ENCODE assay signal across 8 cellular contexts in the genomic region with DNA sequence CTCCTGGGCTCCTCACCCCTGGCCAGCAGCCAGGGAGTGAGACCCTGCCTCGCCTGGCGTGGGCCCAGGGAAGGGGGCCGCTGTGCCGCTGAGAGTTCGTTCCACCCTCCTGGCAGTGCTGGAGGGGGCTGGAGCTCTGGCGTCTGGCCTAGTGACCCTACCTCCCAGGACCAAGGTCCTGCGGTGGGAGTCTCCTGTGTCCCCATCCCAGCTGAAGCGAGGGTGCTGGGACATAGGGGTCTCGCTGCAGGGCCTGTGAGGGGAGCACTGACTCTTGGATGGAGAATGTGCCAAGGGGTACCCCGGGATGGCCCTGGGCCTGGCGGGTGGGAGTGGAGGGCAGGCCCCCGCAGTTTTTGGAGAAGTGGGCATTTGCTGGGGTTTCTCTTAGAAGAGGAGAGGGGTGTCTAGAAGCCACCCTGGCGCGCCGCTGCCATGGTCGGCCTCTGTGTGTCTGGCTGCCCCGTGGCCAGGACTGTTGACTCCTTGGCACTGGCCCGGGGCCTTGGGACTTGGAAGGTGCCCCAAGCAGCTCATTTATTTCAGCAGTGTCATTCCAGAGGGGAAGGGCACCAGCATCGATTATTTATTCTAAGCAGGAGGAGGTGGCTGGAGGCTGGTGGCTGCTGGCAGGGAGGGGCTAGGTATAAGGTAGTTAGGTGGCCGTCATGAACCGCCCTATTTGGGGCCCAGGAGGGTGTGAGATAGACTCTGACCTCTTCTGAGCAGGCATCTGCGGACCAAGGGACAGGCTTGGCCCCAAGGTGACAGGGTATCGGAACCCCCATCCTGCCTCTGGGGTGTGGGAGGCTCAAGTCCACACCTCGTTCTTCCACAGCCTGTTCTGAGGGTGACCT. TPM values are rescaled to one million over a fixed set of nuclear protein-coding genes. Genes with fewer than 3 reads are reported as not detected.
A peak's percentile ranks its signal among the peaks of the same experiment; 100 is the strongest.
DNase-seq lines count a peak whose midpoint lies in the region; ATAC-seq and TF ChIP-seq lines count a peak whose summit lies in the region.

No MANE protein-coding gene starts in this region.

- no peaks in the 10 kb centered on the region for H3K9me2 ChIP-seq in GM23248 (ENCODE audit: insufficient read depth)

- H3K79me2 ChIP-seq in GM23248 (ENCODE audit: insufficient read depth), result peaks cover 9% of the 10 kb centered on the region

- no peaks in the 10 kb centered on the region for H3K9me3 ChIP-seq in GM23248 (ENCODE audit: low read depth)
- H3K9me3 ChIP-seq in heart right ventricle, result no peaks in the 10 kb centered on the region
- H3K9me3 ChIP-seq in prostate gland, result no peaks in the 10 kb centered on the region

- POLR2A ChIA-PET in activated CD4-positive, alpha-beta memory T cell treated with anti-CD3 and anti-CD28 coated beads, Interleukin-2, amount 10 ng/mL, durations not matched to agents 7 days and 5 days (lab: Charles Lee), result no interaction called here

- peak overlapping the region; percentile 84 for H3K4me2 ChIP-seq in GM23248 (ENCODE audit: unreplicated experiment)

- no peak overlapping the region; the same call in 1 of the 2 replicates for H2AFZ ChIP-seq in GM23248

- H3K4me1 Mint-ChIP-seq in activated CD4-positive, alpha-beta memory T cell treated with anti-CD3 and anti-CD28 coated beads, Interleukin-2, amount 10 ng/mL, durations not matched to agents 7 days and 5 days, result peaks cover 23% of the 10 kb centered on the region

- WGBS in GM23248 (ENCODE audit: low coverage in 1 of 2, low lambda C conversion rate in 2 of 2, missing lambda C conversion rate in 2 of 2), 2 experiments, result 55 to 62% methylated on average over 21 to 22 of the region's 24 CpGs
- 58 to 62% methylated on average over 24 of the region's 24 CpGs for WGBS in heart right ventricle, 2 donors
- WGBS in prostate gland, result 26% methylated on average over 20 of the region's 24 CpGs

- H3K4me3 ChIP-seq in GM23248 (peak overlapping the region; percentile 83; the same call in 1 of the 2 replicates), heart right ventricle (peak overlapping the region; percentile 70 to 92 (median 78)), prostate gland (peak overlapping the region; percentile 85 to 88)

- H3K36me3 Mint-ChIP-seq in activated CD4-positive, alpha-beta memory T cell treated with anti-CD3 and anti-CD28 coated beads, Interleukin-2, amount 10 ng/mL, durations not matched to agents 7 days and 5 days (ENCODE audit: low read depth), result no peaks in the 10 kb centered on the region

- H3K4me3 Mint-ChIP-seq in activated CD4-positive, alpha-beta memory T cell treated with anti-CD3 and anti-CD28 coated beads, Interleukin-2, amount 10 ng/mL, durations not matched to agents 7 days and 5 days, result peak overlapping the region; percentile 30

- H3F3A ChIP-seq in GM23248 (ENCODE audit: insufficient read depth), result peaks cover 12% of the 10 kb centered on the region; the same call in 1 of the 2 replicates

- in situ Hi-C loops in GM23248 (cut with MboI), result no loop called here

- H3K9ac ChIP-seq in GM23248, result peak overlapping the region; percentile 84; the same call in 1 of the 2 replicates

- H3K27me3 ChIP-seq in GM23248 (replicated peaks; ENCODE audit: insufficient read depth), result no peaks in the 10 kb centered on the region
- peaks cover 0 to 25% (median 0%) of the 10 kb centered on the region in 7 donors for H3K27me3 ChIP-seq in heart right ventricle
- H3K27me3 ChIP-seq in prostate gland (replicated peaks; ENCODE audit: insufficient read depth), result no peaks in the 10 kb centered on the region

- peaks cover 6% of the 10 kb centered on the region for H3K27me3 Mint-ChIP-seq in activated CD4-positive, alpha-beta memory T cell treated with anti-CD3 and anti-CD28 coated beads, Interleukin-2, amount 10 ng/mL, durations not matched to agents 7 days and 5 days

- no peak for TF ChIP-seq CTCF in heart right ventricle (IDR thresholded peaks at IDR 0.05)
- TF ChIP-seq CTCF in prostate gland (IDR thresholded peaks at IDR 0.05), result no peak

- intact Hi-C loops in heart right ventricle (cut with DNase I), result loop anchor here in 8 of 10 donors (2.0 to 10.0 kb wide), 7 partner anchors 22 to 200 kb away; partner anchors contain the start of gene GTF2I (in 3 of the 8)
- intact Hi-C loops in prostate gland (cut with DNase I), result loop anchor here (1.0 kb wide), 1 partner anchor 25 kb away; no protein-coding TSS in a partner anchor

- H4K20me1 ChIP-seq in GM23248 (ENCODE audit: insufficient read depth), result no peaks in the 10 kb centered on the region

- DNase-seq in GM23248 (peak; percentile 23), heart right ventricle (peak; percentile 29 to 60), prostate gland (ENCODE audit: low spot score) (peak; percentile 83)
- DNase-seq in activated CD4-positive, alpha-beta memory T cell treated with anti-CD3 and anti-CD28 coated beads, Interleukin-2, amount 10 ng/mL, durations not matched to agents 7 days and 5 days, result no peak

- peak; percentile 27 to 71 (median 58) for ATAC-seq in heart right ventricle
- no peak for ATAC-seq in GM18873 (IDR thresholded peaks at IDR 0.05; ENCODE audit: low FRiP score, unreplicated experiment)
- no peak for ATAC-seq in GM21786 (IDR thresholded peaks at IDR 0.05; ENCODE audit: unreplicated experiment)
- no peak for ATAC-seq in GM18861 (IDR thresholded peaks at IDR 0.05; ENCODE audit: unreplicated experiment)
- ATAC-seq in esophagus mucosa, result no peak

- peak; percentile 59 for TF ChIP-seq POLR2A in prostate gland (IDR thresholded peaks at IDR 0.05)

- H3K9me3 Mint-ChIP-seq in activated CD4-positive, alpha-beta memory T cell treated with anti-CD3 and anti-CD28 coated beads, Interleukin-2, amount 10 ng/mL, durations not matched to agents 7 days and 5 days, result peaks cover 2% of the 10 kb centered on the region

- H3K27ac Mint-ChIP-seq in activated CD4-positive, alpha-beta memory T cell treated with anti-CD3 and anti-CD28 coated beads, Interleukin-2, amount 10 ng/mL, durations not matched to agents 7 days and 5 days, result no peak overlapping the region

- H3K4me1 ChIP-seq in GM23248 (ENCODE audit: insufficient read depth) (peaks cover 5% of the 10 kb centered on the region; the same call in 1 of the 2 replicates), heart right ventricle (peaks cover 0 to 33% (median 17%) of the 10 kb centered on the region in 9 donors), prostate gland (replicated peaks) (no peaks in the 10 kb centered on the region)

- H3K36me3 ChIP-seq in GM23248 (ENCODE audit: low read depth) (no peaks in the 10 kb centered on the region), heart right ventricle (no peaks in the 10 kb centered on the region), prostate gland (no peaks in the 10 kb centered on the region)

- CTCF ChIA-PET in activated CD4-positive, alpha-beta memory T cell treated with anti-CD3 and anti-CD28 coated beads, Interleukin-2, amount 10 ng/mL, durations not matched to agents 7 days and 5 days (lab: Charles Lee), result no interaction called here

- H3K27ac ChIP-seq in GM23248, result no peak overlapping the region
- H3K27ac ChIP-seq in heart right ventricle, result peak overlapping the region; percentile 68 to 94 (median 90)
- peak overlapping the region; percentile 95 for H3K27ac ChIP-seq in prostate gland

RNA-seq across cellular contexts. Expression of gene GTF2IRD1, which starts 1.5 kb away (rescaled TPM):
- 3.7 and 8.6 TPM in 2 replicates for total RNA-seq in GM23248 (2014; rRNA removed; shearing (Covaris generic))
- polyA plus RNA-seq in GM23248 (2016; fragmentation: Nextera tagmentation; extraction: Ambion mirVana), result 6.6 and 7.0 TPM in 2 replicates
- 1 to 10 TPM; 4.0 to 4.6 TPM for total RNA-seq in activated CD4-positive, alpha-beta memory T cell treated with anti-CD3 and anti-CD28 coated beads, Interleukin-2, amount 10 ng/mL, durations not matched to agents 7 days and 5 days
- total RNA-seq in heart right ventricle, result 10 to 100 TPM; 11.7 to 36.6 (median 17.2) TPM
- polyA plus RNA-seq in heart right ventricle, result 10 to 100 TPM; 22.1 TPM
- 10 to 100 TPM; 24.0 to 36.6 TPM for total RNA-seq in prostate gland
- total RNA-seq in esophagus mucosa, result 49.1 TPM

Comparison
In these comparisons a context has a peak if more than half of its experiments do, and no peak if none do; other contexts are left out.
1. ATAC-seq: peak in heart right ventricle (8 of 8); none in GM18873 (single experiment), GM21786 (single experiment), GM18861 (single experiment) and esophagus mucosa (single experiment).
2. Peak in every context shown above with its lines, with median percentiles within 50 percentile points of each other: H3K4me3 ChIP-seq.